20 cellular contexts compared by ENCODE assay signal in the genomic region with DNA sequence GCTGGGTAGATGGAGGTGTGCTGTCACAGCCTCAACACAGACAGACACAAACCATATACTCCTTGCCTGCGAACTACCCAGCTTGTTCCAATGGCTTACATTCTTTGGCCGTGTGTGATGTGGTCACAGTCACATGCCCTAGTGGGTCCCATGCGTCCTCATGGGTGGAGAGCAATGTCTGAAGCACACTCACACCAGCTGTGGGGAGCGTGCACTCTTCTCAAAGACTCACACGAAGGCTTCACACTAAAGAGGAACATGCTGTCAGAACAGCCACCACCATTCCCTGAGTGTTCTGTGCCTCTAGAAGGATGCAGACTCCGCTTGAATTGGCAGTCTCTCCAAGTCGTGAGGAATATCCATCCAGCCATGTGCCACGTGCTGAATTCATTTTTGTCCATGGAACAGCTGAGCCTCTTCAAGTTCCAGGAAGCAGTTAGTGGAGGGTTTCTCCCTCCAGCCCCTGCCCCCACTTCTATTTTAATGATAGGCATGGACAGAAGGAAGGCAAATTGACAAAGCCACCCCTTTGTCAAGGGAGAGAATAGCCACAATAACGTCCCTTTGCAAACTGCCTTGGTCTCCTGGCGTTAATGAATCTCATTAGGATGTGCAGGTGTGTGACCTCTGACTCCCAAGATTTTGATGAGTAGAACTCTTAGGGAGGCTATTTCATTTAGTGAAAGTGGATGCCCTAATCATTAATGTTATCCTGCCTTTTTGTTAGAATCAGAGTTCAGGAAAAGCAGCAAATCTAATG.
DNase-seq lines count a peak whose midpoint lies in the region; ATAC-seq and TF ChIP-seq lines count a peak whose summit lies in the region.
"Had no signal": no experiment of that assay in that cellular context is flagged by ENCODE, and none has a peak within 500 bp of the region (broad histone marks: within the 10 kb centered on the region; RNA-seq: fewer than 3 reads in every experiment).

No MANE protein-coding gene starts in this region.

- H3K36me3 ChIP-seq in tibial artery (no peaks in the 10 kb centered on the region), WERI-Rb-1 (no peaks in the 10 kb centered on the region)
- H3K36me3 ChIP-seq: brain microvascular endothelial cell, thyroid gland had no signal

- no peak for ATAC-seq in HG02623 (IDR thresholded peaks at IDR 0.05; ENCODE audit: unreplicated experiment)
- ATAC-seq: activated CD8-positive, alpha-beta T cell treated with anti-CD3 and anti-CD28 coated beads for 36 hours had no signal

- DNase-seq in NCI-H1417 (lab: John Stamatoyannopoulos, UW) (peak in 2 of 3 experiments; percentile 24 to 79), NCI-H1417 treated with DMSO at 0.1 percent for 48 hours (lab: John Stamatoyannopoulos, UW) (no peak), NCI-H69 (lab: John Stamatoyannopoulos, UW) (peak; percentile 45), left kidney (ENCODE audit: low read depth, low spot score) (peak; percentile 19), tibial artery (no peak), NCI-H526 (lab: John Stamatoyannopoulos, UW) (no peak), WERI-Rb-1 (no peak)
- DNase-seq: 8988T; activated CD8-positive, alpha-beta T cell treated with anti-CD3 and anti-CD28 coated beads for 36 hours; activated gamma-delta T cell; brain microvascular endothelial cell; EL; NCI-H1092 treated with DMSO at 0.1 percent for 48 hours; NCI-H2107; NCI-H510A treated with DMSO at 0.1 percent for 48 hours; stimulated activated CD4-positive, alpha-beta T cell treated with anti-CD3 and anti-CD28 coated beads, Interleukin-4, amount 100 ng/mL, for 24 hours; stimulated activated naive CD4-positive, alpha-beta T cell treated with Interleukin-2 at 50 U/mL for 16 hours; T1000; thyroid gland had no signal

- H3K27ac ChIP-seq in tibial artery (peak overlapping the region; percentile 0 to 74), WERI-Rb-1 (no peak overlapping the region)
- H3K27ac ChIP-seq: brain microvascular endothelial cell, thyroid gland had no signal

- TF ChIP-seq CTCF in tibial artery (IDR thresholded peaks at IDR 0.05): no peak
- no peak for TF ChIP-seq CTCF in WERI-Rb-1 (IDR thresholded peaks at IDR 0.05; ENCODE audit: low read depth, low read length)

- no peaks in the 10 kb centered on the region for H3K27me3 ChIP-seq in tibial artery
- H3K27me3 ChIP-seq in WERI-Rb-1 (ENCODE audit: insufficient read depth, low read depth, severe bottlenecking): no peaks in the 10 kb centered on the region
- H3K27me3 ChIP-seq: brain microvascular endothelial cell, thyroid gland had no signal

- peaks cover 0 to 47% (median 17%) of the 10 kb centered on the region in 4 donors for H3K4me1 ChIP-seq in tibial artery

- H3K4me3 ChIP-seq in tibial artery (no peak overlapping the region), WERI-Rb-1 (ENCODE audit: low read depth, low read length) (no peak overlapping the region)
- H3K4me3 ChIP-seq: thyroid gland had no signal

- intact Hi-C loops in tibial artery (cut with DNase I; ENCODE audit: low total_unique reads): loop anchor here (5.0 to 10.0 kb wide), 2 partner anchors 45 to 467 kb away; a partner anchor contains a TSS

- H3K9me3 ChIP-seq in tibial artery (no peaks in the 10 kb centered on the region), WERI-Rb-1 (ENCODE audit: severe bottlenecking) (no peaks in the 10 kb centered on the region)
- H3K9me3 ChIP-seq: thyroid gland had no signal

Comparison
In these comparisons a context has a peak if more than half of its experiments do, and no peak if none do; other contexts are left out.
1. DNase-seq: peak in NCI-H1417 (2 of 3), NCI-H69 (single experiment) and left kidney (single experiment); none in NCI-H1417 treated with DMSO at 0.1 percent for 48 hours (single experiment), tibial artery (0 of 2), NCI-H526 (0 of 2) and WERI-Rb-1 (single experiment).